1 cellular context compared by ENCODE assay signal in genomic region chr10:21078410-21079329, GRCh38.
TF ChIP-seq lines count a peak whose summit lies in the region.

No MANE protein-coding gene starts in this region.

TF ChIP-seq in K562, 482 proteins besides CTCF, POLR2A, EP300 and RAD21 (continued from another document and continues in another):
- TF ChIP-seq CLOCK (CRISPR knock-in tag; IDR thresholded peaks at IDR 0.05; ENCODE audit: borderline replicate concordance) (0 out of 2 replicates have a peak, but pooled peaks have one; percentile 41), TRIM28 (IDR thresholded peaks at IDR 0.05) (no peak), PHB (CRISPR knock-in tag; IDR thresholded peaks at IDR 0.05) (no peak), ZNF589 (CRISPR knock-in tag; IDR thresholded peaks at IDR 0.05; ENCODE audit: low read depth) (peak; percentile 97), TRIM24 (IDR thresholded peaks at IDR 0.05) (no peak), ZBTB8A (IDR thresholded peaks at IDR 0.05; ENCODE audit: partially characterized antibody) (no peak), WHSC1 (IDR thresholded peaks at IDR 0.05; ENCODE audit: low read length) (no peak), TARDBP (IDR thresholded peaks at IDR 0.05) (no peak), KDM2B (CRISPR knock-in tag; IDR thresholded peaks at IDR 0.05) (no peak), XRCC3 (IDR thresholded peaks at IDR 0.05) (no peak), REST (CRISPR knock-in tag; IDR thresholded peaks at IDR 0.05; ENCODE audit: low read depth) (0 out of 2 replicates have a peak, but pooled peaks have one; percentile 61), BCOR (IDR thresholded peaks at IDR 0.05) (no peak), ZMIZ1 (IDR thresholded peaks at IDR 0.05; ENCODE audit: low read depth in 2 of 2, low read length in 2 of 2) (no peak), SRSF1 (IDR thresholded peaks at IDR 0.05; ENCODE audit: low read depth, low read length) (no peak), ZNF23 (CRISPR knock-in tag; IDR thresholded peaks at IDR 0.05) (0 out of 2 replicates have a peak, but pooled peaks have one; percentile 68), ZBTB43 (CRISPR knock-in tag; IDR thresholded peaks at IDR 0.05) (no peak), HMGN3 (IDR thresholded peaks at IDR 0.05; ENCODE audit: borderline replicate concordance, extremely low read depth, insufficient read length, low read depth, low read length) (no peak), ZNF75A (CRISPR knock-in tag; IDR thresholded peaks at IDR 0.05) (peak; percentile 69; the same call in 1 of the 2 replicates), JUND (IDR thresholded peaks at IDR 0.05; ENCODE audit: borderline replicate concordance, low read depth, low read length) (peak; percentile 43; the same call in 1 of the 2 replicates), JUND (tag; IDR thresholded peaks at IDR 0.05; ENCODE audit: borderline replicate concordance, low read depth, low read length) (no peak), CSDE1 (IDR thresholded peaks at IDR 0.05) (no peak), CHD4 (IDR thresholded peaks at IDR 0.05; ENCODE audit: insufficient read depth, insufficient replicate concordance, low read depth, low read length, poor library complexity, severe bottlenecking) (no peak), ELF2 (CRISPR knock-in tag; IDR thresholded peaks at IDR 0.05) (peak; percentile 88; the same call in 1 of the 2 replicates), FOXA3 (CRISPR knock-in tag; conservative IDR thresholded peaks at IDR 0.05 in 1 of 2, IDR thresholded peaks at IDR 0.05 in 1 of 2) (no peak; a peak in 1 of 4 replicates), TAL1 (IDR thresholded peaks at IDR 0.05) (no peak), HDAC2 (IDR thresholded peaks at IDR 0.05) (no peak), ELF1 (tag; IDR thresholded peaks at IDR 0.05) (no peak), ZNF197 (CRISPR knock-in tag; IDR thresholded peaks at IDR 0.05; ENCODE audit: low read depth) (peak; percentile 96), ATF7 (IDR thresholded peaks at IDR 0.05) (0 out of 2 replicates have a peak, but pooled peaks have one; percentile 30), MED1 (CRISPR knock-in tag; IDR thresholded peaks at IDR 0.05; ENCODE audit: borderline replicate concordance) (no peak), MBD2 (IDR thresholded peaks at IDR 0.05; ENCODE audit: borderline replicate concordance, low read depth) (no peak), LCOR (CRISPR knock-in tag; IDR thresholded peaks at IDR 0.05) (no peak), PTRF (tag; IDR thresholded peaks at IDR 0.05) (peak; percentile 77; the same call in 1 of the 2 replicates), ZNF224 (CRISPR knock-in tag; IDR thresholded peaks at IDR 0.05) (no peak), PRDM10 (IDR thresholded peaks at IDR 0.05; ENCODE audit: partially characterized antibody) (no peak), ZNF644 (tag; IDR thresholded peaks at IDR 0.05; ENCODE audit: low read depth) (peak; percentile 92), E2F4 (CRISPR knock-in tag; IDR thresholded peaks at IDR 0.05; ENCODE audit: low read depth) (no peak), ZNF740 (CRISPR knock-in tag; IDR thresholded peaks at IDR 0.05) (no peak), ZNF740 (tag; IDR thresholded peaks at IDR 0.05) (peak in 1 of 2 experiments; percentile 92; a peak in 1 of 4 replicates), BRF1 (IDR thresholded peaks at IDR 0.05; ENCODE audit: borderline replicate concordance, extremely low read depth, insufficient read length) (no peak), SRF (CRISPR knock-in tag; IDR thresholded peaks at IDR 0.05) (no peak), TSHZ1 (CRISPR knock-in tag; IDR thresholded peaks at IDR 0.05) (peak; percentile 91), RBM17 (IDR thresholded peaks at IDR 0.05; ENCODE audit: borderline replicate concordance, low read depth, low read length) (no peak), TCF3 (CRISPR knock-in tag; IDR thresholded peaks at IDR 0.05) (no peak), CREBBP (IDR thresholded peaks at IDR 0.05; ENCODE audit: low read depth, low read length) (no peak), RNF2 (IDR thresholded peaks at IDR 0.05) (0 out of 2 replicates have a peak, but pooled peaks have one; percentile 30)
